Comparison of ENCODE assay signal across 10 cellular contexts in the genomic region with DNA sequence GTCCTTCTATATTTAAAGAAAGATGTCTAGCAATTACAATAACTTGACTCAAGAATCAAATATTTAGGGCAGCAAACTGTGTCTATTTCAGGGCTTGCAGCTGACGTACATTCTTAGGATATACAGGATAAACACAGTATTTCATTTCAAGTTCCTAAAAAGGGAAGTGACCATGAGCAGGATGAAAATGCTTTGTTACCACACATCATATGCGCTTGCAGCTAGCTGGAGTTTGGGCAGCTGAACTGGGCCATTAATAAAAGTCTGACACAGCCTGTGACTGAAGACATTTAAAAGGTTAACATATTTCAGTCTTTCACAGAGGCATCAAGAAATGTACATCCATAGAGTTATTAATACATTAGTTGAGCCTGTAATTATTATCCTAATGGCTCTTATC.
DNase-seq lines count a peak whose midpoint lies in the region; ATAC-seq lines count a peak whose summit lies in the region.
"Had no signal": no experiment of that assay in that cellular context is flagged by ENCODE, and none has a peak within 500 bp of the region (broad histone marks: within the 10 kb centered on the region; RNA-seq: fewer than 3 reads in every experiment).

No MANE protein-coding gene starts in this region.

- intact Hi-C loops in CD4-positive, alpha-beta memory T cell (cut with micrococcal nuclease): no loop called here

- peaks cover 0 to 4% (median 0%) of the 10 kb centered on the region in 8 donors for H3K9me3 Mint-ChIP-seq in CD4-positive, alpha-beta memory T cell
- no peaks in the 10 kb centered on the region for H3K9me3 Mint-ChIP-seq in naive thymus-derived CD8-positive, alpha-beta T cell

- CTCF ChIA-PET in CD4-positive, alpha-beta memory T cell (lab: Charles Lee; ENCODE audit: partially characterized antibody): interaction anchor here (1.0 to 3.1 kb wide), 9 partner anchors 10 to 589 kb away, joined by 3 to 32 read pairs (median 4); partner anchors contain the start of gene TRIB2

- H3K9me3 ChIP-seq in CD4-positive, alpha-beta memory T cell (ENCODE audit: control insufficient read depth in 1 of 2, low read length in 2 of 2): no peaks in the 10 kb centered on the region

- H3K27ac Mint-ChIP-seq in CD4-positive, alpha-beta memory T cell: peak overlapping the region; percentile 67 to 91 (median 81)
- H3K27ac Mint-ChIP-seq in naive thymus-derived CD8-positive, alpha-beta T cell: peak overlapping the region; percentile 26 to 84 (median 74)

- H3K27me3 Mint-ChIP-seq in CD4-positive, alpha-beta memory T cell: no peaks in the 10 kb centered on the region
- H3K27me3 Mint-ChIP-seq in naive thymus-derived CD8-positive, alpha-beta T cell: no peaks in the 10 kb centered on the region

- peaks cover 39% of the 10 kb centered on the region for H3K4me1 ChIP-seq in CD4-positive, alpha-beta memory T cell (ENCODE audit: insufficient read depth, low read length)

- peak overlapping the region; percentile 54 to 81 (median 74) for H3K4me3 Mint-ChIP-seq in CD4-positive, alpha-beta memory T cell
- peak overlapping the region in 9 of 10 donors; percentile 9 to 78 (median 69) for H3K4me3 Mint-ChIP-seq in naive thymus-derived CD8-positive, alpha-beta T cell

- ATAC-seq in naive thymus-derived CD8-positive, alpha-beta T cell: no peak
- no peak for ATAC-seq in GM18909 (IDR thresholded peaks at IDR 0.05; ENCODE audit: poor library complexity, unreplicated experiment)
- ATAC-seq in GM18868 (IDR thresholded peaks at IDR 0.05; ENCODE audit: unreplicated experiment): no peak
- ATAC-seq: left cardiac atrium had no signal

- H3K27me3 ChIP-seq in CD4-positive, alpha-beta memory T cell (ENCODE audit: insufficient read depth, low read length): no peaks in the 10 kb centered on the region

- no peaks in the 10 kb centered on the region for H3K36me3 ChIP-seq in CD4-positive, alpha-beta memory T cell (ENCODE audit: insufficient read depth, low read length)

- H3K36me3 Mint-ChIP-seq in CD4-positive, alpha-beta memory T cell: no peaks in the 10 kb centered on the region
- no peaks in the 10 kb centered on the region for H3K36me3 Mint-ChIP-seq in naive thymus-derived CD8-positive, alpha-beta T cell
- H3K36me3 Mint-ChIP-seq: brain had no signal

- DNase-seq in CD4-positive, alpha-beta memory T cell: no peak
- DNase-seq in NCI-H460 (ENCODE audit: extremely low read depth, low read depth) (peak; percentile 38), amniotic stem cell (lab: John Stamatoyannopoulos, UW) (peak; percentile 30), NCI-H2171 treated with DMSO at 0.1 percent for 48 hours (lab: John Stamatoyannopoulos, UW) (no peak)
- no peak for DNase-seq in naive thymus-derived CD8-positive, alpha-beta T cell
- no peak for DNase-seq in stimulated activated CD4-positive, alpha-beta T cell treated with anti-CD3 and anti-CD28 coated beads, Interleukin-1b, Interleukin-23, amount 100 ng/mL, for 48 hours
- DNase-seq: left cardiac atrium had no signal

- H3K4me1 Mint-ChIP-seq in CD4-positive, alpha-beta memory T cell: peaks cover 33 to 59% (median 45%) of the 10 kb centered on the region in 4 donors
- H3K4me1 Mint-ChIP-seq in naive thymus-derived CD8-positive, alpha-beta T cell: peaks cover 14 to 45% (median 30%) of the 10 kb centered on the region in 4 donors

- peak overlapping the region; percentile 47 for H3K27ac ChIP-seq in CD4-positive, alpha-beta memory T cell (ENCODE audit: low read depth, low read length)

- peak overlapping the region; percentile 2 to 15 for H3K4me3 ChIP-seq in CD4-positive, alpha-beta memory T cell (ENCODE audit: low read length in 2 of 2)

- POLR2A ChIA-PET in CD4-positive, alpha-beta memory T cell (lab: Charles Lee; ENCODE audit: partially characterized antibody): interaction anchor here (0.8 to 3.2 kb wide), 13 partner anchors 10 to 405 kb away, joined by 3 to 24 read pairs (median 5); partner anchors contain the start of gene TRIB2
- POLR2A ChIA-PET in naive thymus-derived CD8-positive, alpha-beta T cell (lab: Charles Lee): interaction anchor here (0.6 to 1.2 kb wide), 5 partner anchors 9 to 264 kb away, joined by 3 to 6 read pairs (median 5); partner anchors contain the start of gene TRIB2

Comparison
In these comparisons a context has a peak if more than half of its experiments do, and no peak if none do; other contexts are left out.
1. DNase-seq: peak in NCI-H460 (single experiment) and amniotic stem cell (single experiment); none in CD4-positive, alpha-beta memory T cell (0 of 5), naive thymus-derived CD8-positive, alpha-beta T cell (0 of 10), NCI-H2171 treated with DMSO at 0.1 percent for 48 hours (single experiment) and stimulated activated CD4-positive, alpha-beta T cell treated with anti-CD3 and anti-CD28 coated beads, Interleukin-1b, Interleukin-23, amount 100 ng/mL, for 48 hours (single experiment).